In genomic region chr17:46193626-46194392, GRCh38 we compare ENCODE assay signal across 8 cellular contexts. TPM values are rescaled to one million over a fixed set of nuclear protein-coding genes. Genes with fewer than 3 reads are reported as not detected.
DNase-seq lines count a peak whose midpoint lies in the region; ATAC-seq and TF ChIP-seq lines count a peak whose summit lies in the region.

No MANE protein-coding gene starts in this region.

- no peaks in the 10 kb centered on the region for H3K9me3 ChIP-seq in liver (ENCODE audit: control insufficient read depth in 4 of 4, low read length in 3 of 4)

- DNase-seq in NCI-H748 (lab: John Stamatoyannopoulos, UW; ENCODE audit: unreplicated experiment): peak; percentile 95
- DNase-seq in activated CD4-positive, alpha-beta T cell treated with anti-CD3 and anti-CD28 coated beads, Interleukin-2, amount 50 U/mL, for 24 hours (ENCODE audit: low read depth in 1 of 2, low spot score in 1 of 2): peak; percentile 84 to 91
- DNase-seq in dermis blood vessel endothelial cell: peak; percentile 96
- peak; percentile 85 to 92 for DNase-seq in stimulated activated CD4-positive, alpha-beta T cell treated with anti-CD3 and anti-CD28 coated beads, Interleukin-2, amount 100 ng/mL, for 48 hours

- ATAC-seq in GM19372 (IDR thresholded peaks at IDR 0.05; ENCODE audit: low read depth, unreplicated experiment) (peak; percentile 51), HG03521 (IDR thresholded peaks at IDR 0.05; ENCODE audit: unreplicated experiment) (peak; percentile 55)

- no peaks in the 10 kb centered on the region for H3K27me3 ChIP-seq in liver (ENCODE audit: control insufficient read depth in 4 of 4, insufficient read depth in 4 of 4, low read length in 3 of 4)

- under 1% methylated on average over 60 of the region's 60 CpGs for WGBS in liver

- TF ChIP-seq CTCF in C4-2B (conservative IDR thresholded peaks at IDR 0.05) (peak; percentile 1), liver (IDR thresholded peaks at IDR 0.05; ENCODE audit: low read depth, low read length, missing input control) (peak; percentile 39)

- peak overlapping the region; percentile 74 to 92 (median 83) for H3K4me3 ChIP-seq in liver (ENCODE audit: low read depth in 1 of 3, low read length in 3 of 3)

- H3K36me3 ChIP-seq in liver (ENCODE audit: control insufficient read depth in 4 of 4, insufficient read depth in 3 of 4, low read depth in 1 of 4, low read length in 3 of 4): no peaks in the 10 kb centered on the region

- peak in 1 of 2 donors; percentile 46 for TF ChIP-seq RAD21 in liver (IDR thresholded peaks at IDR 0.05)

- H3K27ac ChIP-seq in C4-2B (peak overlapping the region; percentile 98), liver (ENCODE audit: low read depth in 1 of 2, low read length in 2 of 2) (peak overlapping the region; percentile 97 to 99)

- peak overlapping the region; percentile 82 to 89 for H3K9ac ChIP-seq in liver (ENCODE audit: low read depth in 1 of 2, low read length in 2 of 2)

- peaks cover 6 to 22% (median 20%) of the 10 kb centered on the region in 4 donors for H3K4me1 ChIP-seq in liver (ENCODE audit: control insufficient read depth in 4 of 4, insufficient read depth in 4 of 4, low read length in 3 of 4)

TF ChIP-seq in liver, 16 proteins besides CTCF, POLR2A, EP300 and RAD21:
- TF ChIP-seq NR2F2 (IDR thresholded peaks at IDR 0.05) (no peak), JUND (IDR thresholded peaks at IDR 0.05) (no peak), ATF3 (IDR thresholded peaks at IDR 0.05) (no peak), FOXA2 (IDR thresholded peaks at IDR 0.05) (no peak), RXRA (IDR thresholded peaks at IDR 0.05) (peak; percentile 23 to 37), TAF1 (conservative IDR thresholded peaks at IDR 0.05) (peak; percentile 33), ZBTB33 (IDR thresholded peaks at IDR 0.05) (no peak), REST (IDR thresholded peaks at IDR 0.05) (peak; percentile 74), GABPA (IDR thresholded peaks at IDR 0.05 in 1 of 2, conservative IDR thresholded peaks at IDR 0.05 in 1 of 2) (peak; percentile 43 to 87), HNF4G (IDR thresholded peaks at IDR 0.05) (no peak), SP1 (IDR thresholded peaks at IDR 0.05) (peak; percentile 63), HNF4A (conservative IDR thresholded peaks at IDR 0.05) (peak in 1 of 2 donors; percentile 23), FOXA1 (IDR thresholded peaks at IDR 0.05) (no peak), MAX (IDR thresholded peaks at IDR 0.05) (peak; percentile 75), EGR1 (IDR thresholded peaks at IDR 0.05; ENCODE audit: low read depth in 2 of 2) (peak in 1 of 2 donors; percentile 29), YY1 (IDR thresholded peaks at IDR 0.05) (peak; percentile 94)

RNA-seq across cellular contexts. Expression of gene KANSL1, which starts 0.6 kb away (rescaled TPM):
- total RNA-seq in dermis blood vessel endothelial cell: 52.9 and 87.0 TPM in 2 replicates
- 10 to 100 TPM; 37.5 to 86.3 TPM for total RNA-seq in liver
- 10 to 100 TPM in 1 of 2 donors, 1 to 10 TPM in 1; 5.5 to 10.5 TPM for polyA plus RNA-seq in liver

Comparison
In these comparisons a context has a peak if more than half of its experiments do, and no peak if none do; other contexts are left out.
1. Peak in every context shown above with its lines: DNase-seq, ATAC-seq, H3K4me3 ChIP-seq and H3K27ac ChIP-seq.